Comparison of ENCODE assay signal across 18 cellular contexts in the genomic region with DNA sequence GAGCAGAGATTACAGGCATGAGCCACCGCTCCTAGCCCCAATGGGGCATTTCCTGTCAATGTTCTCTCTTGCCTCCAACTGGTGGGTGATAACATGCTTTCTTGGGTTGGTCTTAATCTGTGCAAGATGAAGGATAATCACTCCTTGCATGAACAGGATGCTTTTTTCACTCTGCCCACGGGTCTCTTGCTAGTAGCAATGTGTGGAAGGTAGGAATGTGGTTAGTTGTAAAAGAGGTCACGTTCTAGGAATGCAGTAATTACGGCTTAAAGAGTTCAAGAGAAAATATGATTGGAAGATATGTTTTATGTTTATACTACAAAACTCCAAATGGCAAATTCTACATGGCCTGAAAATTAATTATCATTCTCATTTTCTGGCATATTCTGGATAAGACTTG. TPM values are rescaled to one million over a fixed set of nuclear protein-coding genes. Genes with fewer than 3 reads are reported as not detected.
DNase-seq lines count a peak whose midpoint lies in the region; ATAC-seq, FAIRE-seq and TF ChIP-seq lines count a peak whose summit lies in the region.
"Had no signal": no experiment of that assay in that cellular context is flagged by ENCODE, and none has a peak within 500 bp of the region (broad histone marks: within the 10 kb centered on the region; RNA-seq: fewer than 3 reads in every experiment).

No MANE protein-coding gene starts in this region.

- H3K27me3 Mint-ChIP-seq in HFFc6 (ENCODE audit: insufficient read depth) (peaks cover 3% of the 10 kb centered on the region), astrocyte (ENCODE audit: low read depth, unreplicated experiment) (no peaks in the 10 kb centered on the region), mesothelial cell of epicardium (ENCODE audit: low read depth) (peaks cover 19% of the 10 kb centered on the region)
- no peaks in the 10 kb centered on the region for H3K27me3 Mint-ChIP-seq in CD4-positive, alpha-beta T cell
- H3K27me3 Mint-ChIP-seq: CD8-positive, alpha-beta memory T cell; IgD-negative memory B cell had no signal

- H4K20me1 ChIP-seq in astrocyte (ENCODE audit: insufficient read depth, low read length) (no peaks in the 10 kb centered on the region), osteoblast (ENCODE audit: insufficient read depth, low read length) (no peaks in the 10 kb centered on the region)

- H3K9ac ChIP-seq in astrocyte (ENCODE audit: low read length) (no peak overlapping the region), kidney (ENCODE audit: low read length in 2 of 2) (no peak overlapping the region)

- FAIRE-seq in astrocyte (lab: Jason Lieb, UNC): no peak
- FAIRE-seq in kidney (lab: Jason Lieb, UNC): no peak
- FAIRE-seq: A204.1 had no signal

- H3K4me1 ChIP-seq in astrocyte (ENCODE audit: insufficient read depth, low read length) (no peaks in the 10 kb centered on the region), osteoblast (ENCODE audit: insufficient read depth, low read length) (peaks cover 26% of the 10 kb centered on the region), kidney (ENCODE audit: control insufficient read depth in 1 of 2, insufficient read depth in 1 of 2, low read depth in 1 of 2, low read length in 2 of 2) (no peaks in the 10 kb centered on the region)

- DNase-seq in EH (ENCODE audit: low read depth) (peak; percentile 53), HFFc6 (peak; percentile 43), astrocyte (ENCODE audit: low read depth) (peak; percentile 4), osteoblast (ENCODE audit: insufficient read length, low spot score, missing footprints) (no peak), kidney (no peak), mesothelial cell of epicardium (ENCODE audit: low spot score in 2 of 2, unreplicated experiment in 2 of 2) (no peak)
- no peak for DNase-seq in CD4-positive, alpha-beta T cell
- DNase-seq: CD8-positive, alpha-beta memory T cell; DMS53; GDM1; HCEC 1CT; KG1 had no signal

- H3K36me3 ChIP-seq in astrocyte (ENCODE audit: insufficient read depth, low read length): no peaks in the 10 kb centered on the region
- no peaks in the 10 kb centered on the region for H3K36me3 ChIP-seq in osteoblast (ENCODE audit: insufficient read depth, low read length)
- H3K36me3 ChIP-seq in kidney (ENCODE audit: control insufficient read depth in 1 of 2, insufficient read depth in 2 of 2, low read length in 2 of 2): no peaks in the 10 kb centered on the region

- CTCF ChIA-PET in CD4-positive, alpha-beta T cell (lab: Charles Lee): no interaction called here

- no peaks in the 10 kb centered on the region for H3K9me3 Mint-ChIP-seq in HFFc6
- H3K9me3 Mint-ChIP-seq in astrocyte (ENCODE audit: unreplicated experiment): peaks cover 2% of the 10 kb centered on the region
- no peaks in the 10 kb centered on the region for H3K9me3 Mint-ChIP-seq in CD4-positive, alpha-beta T cell
- peaks cover 4% of the 10 kb centered on the region for H3K9me3 Mint-ChIP-seq in mesothelial cell of epicardium
- H3K9me3 Mint-ChIP-seq: CD8-positive, alpha-beta memory T cell had no signal

- H3K27ac ChIP-seq in astrocyte (ENCODE audit: low read depth, low read length): no peak overlapping the region
- peak overlapping the region; percentile 77 for H3K27ac ChIP-seq in osteoblast (ENCODE audit: low read depth, low read length)
- H3K27ac ChIP-seq in kidney (ENCODE audit: low read depth in 2 of 2, low read length in 2 of 2): no peak overlapping the region
- H3K27ac ChIP-seq in CD4-positive, alpha-beta T cell (ENCODE audit: low read depth, low read length): no peak overlapping the region

- POLR2A ChIA-PET in CD4-positive, alpha-beta T cell (lab: Charles Lee): no interaction called here

- H2AFZ ChIP-seq in astrocyte (ENCODE audit: low read depth, low read length): no peak overlapping the region
- H2AFZ ChIP-seq in osteoblast (ENCODE audit: low read length): peak overlapping the region; percentile 46

- no peak overlapping the region for H3K4me3 ChIP-seq in astrocyte (ENCODE audit: insufficient read depth, low read depth, low read length)
- H3K4me3 ChIP-seq in osteoblast (ENCODE audit: insufficient read depth, low read length): no peak overlapping the region
- H3K4me3 ChIP-seq in kidney (ENCODE audit: low read length in 2 of 2): no peak overlapping the region

- H3K9me3 ChIP-seq in astrocyte (ENCODE audit: insufficient read depth, low read depth, low read length): no peaks in the 10 kb centered on the region
- H3K9me3 ChIP-seq in osteoblast (ENCODE audit: low read depth, low read length): no peaks in the 10 kb centered on the region
- no peaks in the 10 kb centered on the region for H3K9me3 ChIP-seq in kidney (ENCODE audit: control insufficient read depth in 1 of 2, low read length in 2 of 2)
- H3K9me3 ChIP-seq in CD4-positive, alpha-beta T cell (ENCODE audit: control insufficient read depth, low read length): no peaks in the 10 kb centered on the region

- no peaks in the 10 kb centered on the region for H3K79me2 ChIP-seq in astrocyte (ENCODE audit: insufficient read depth, low read length)
- no peaks in the 10 kb centered on the region for H3K79me2 ChIP-seq in osteoblast (ENCODE audit: insufficient read depth, low read length)

- intact Hi-C loops in kidney (cut with DNase I): no loop called here
- intact Hi-C loops in CD4-positive, alpha-beta T cell (cut with DNase I, micrococcal nuclease): loop anchor here in 1 of 2 experiments (5.0 kb wide), 1 partner anchor 39 kb away; no protein-coding TSS in a partner anchor

- H3K4me1 Mint-ChIP-seq in HFFc6 (ENCODE audit: low read depth): peaks cover 45% of the 10 kb centered on the region
- peaks cover 31% of the 10 kb centered on the region for H3K4me1 Mint-ChIP-seq in astrocyte (ENCODE audit: low read depth, unreplicated experiment)
- no peaks in the 10 kb centered on the region for H3K4me1 Mint-ChIP-seq in CD4-positive, alpha-beta T cell (ENCODE audit: low read depth)
- H3K4me1 Mint-ChIP-seq in mesothelial cell of epicardium: peaks cover 3% of the 10 kb centered on the region
- H3K4me1 Mint-ChIP-seq: CD8-positive, alpha-beta memory T cell had no signal

- H3K4me3 Mint-ChIP-seq in HFFc6: 0 out of 2 replicates have a peak overlapping the region, but pooled peaks have one; percentile 1
- H3K4me3 Mint-ChIP-seq in astrocyte (ENCODE audit: unreplicated experiment): no peak overlapping the region
- no peak overlapping the region for H3K4me3 Mint-ChIP-seq in CD4-positive, alpha-beta T cell
- no peak overlapping the region for H3K4me3 Mint-ChIP-seq in mesothelial cell of epicardium
- H3K4me3 Mint-ChIP-seq: CD14-positive monocyte; CD8-positive, alpha-beta memory T cell; IgD-negative memory B cell had no signal

- TF ChIP-seq CTCF in HFFc6 (IDR thresholded peaks at IDR 0.05) (no peak), astrocyte (IDR thresholded peaks at IDR 0.05; ENCODE audit: insufficient read depth, low read depth, low read length) (no peak), osteoblast (IDR thresholded peaks at IDR 0.05; ENCODE audit: extremely low read depth, low read depth, low read length) (no peak), kidney (IDR thresholded peaks at IDR 0.05; ENCODE audit: borderline replicate concordance, extremely low read depth, insufficient read depth) (no peak), mesothelial cell of epicardium (IDR thresholded peaks at IDR 0.05; ENCODE audit: unreplicated experiment) (no peak)
- TF ChIP-seq CTCF in CD4-positive, alpha-beta T cell (IDR thresholded peaks at IDR 0.05): no peak

- H3K27ac Mint-ChIP-seq in HFFc6: peak overlapping the region; percentile 79
- H3K27ac Mint-ChIP-seq in astrocyte (ENCODE audit: unreplicated experiment): no peak overlapping the region
- no peak overlapping the region for H3K27ac Mint-ChIP-seq in CD4-positive, alpha-beta T cell
- H3K27ac Mint-ChIP-seq in mesothelial cell of epicardium: no peak overlapping the region
- H3K27ac Mint-ChIP-seq: CD14-positive monocyte, IgD-negative memory B cell had no signal

- H3K36me3 Mint-ChIP-seq in HFFc6 (ENCODE audit: low read depth) (no peaks in the 10 kb centered on the region), astrocyte (ENCODE audit: low read depth, unreplicated experiment) (no peaks in the 10 kb centered on the region), mesothelial cell of epicardium (no peaks in the 10 kb centered on the region)
- H3K36me3 Mint-ChIP-seq in CD4-positive, alpha-beta T cell (ENCODE audit: low read depth): no peaks in the 10 kb centered on the region
- H3K36me3 Mint-ChIP-seq: CD14-positive monocyte, IgD-negative memory B cell had no signal

- H3K27me3 ChIP-seq in astrocyte (ENCODE audit: insufficient read depth, low read length) (no peaks in the 10 kb centered on the region), osteoblast (ENCODE audit: insufficient read depth, low read length) (no peaks in the 10 kb centered on the region)
- H3K27me3 ChIP-seq in CD4-positive, alpha-beta T cell (ENCODE audit: control insufficient read depth, insufficient read depth, low read length): no peaks in the 10 kb centered on the region

- no peak for ATAC-seq in CD4-positive, alpha-beta T cell (ENCODE audit: poor library complexity)

- H3K4me2 ChIP-seq in astrocyte (ENCODE audit: low read length): no peak overlapping the region
- H3K4me2 ChIP-seq in osteoblast (ENCODE audit: insufficient read depth, low read length): no peak overlapping the region

RNA-seq across cellular contexts. Expression of gene RNASE10, which starts 10.5 kb away (rescaled TPM):
- under 1 TPM in 2 of 6 experiments, not detected in 4; 0.14 to 0.17 TPM for total RNA-seq in HFFc6 (2021; fragmentation: NEBNext Ultra II Directional; extraction: Animal tissue kit (Norgen Biotek cat#: 25700))
- total RNA-seq in astrocyte: 0.34 and 0.43 TPM in 2 replicates
- total RNA-seq in osteoblast: not detected in 2 replicates
- 0.57 TPM for total RNA-seq in kidney
- polyA plus RNA-seq in kidney (ENCODE audit: insufficient read depth, low read depth, low replicate concordance): 0.69 TPM
- not detected for total RNA-seq in CD4-positive, alpha-beta T cell
- 0.70 to 1.1 TPM (median 1.1 TPM) in 3 replicates for total RNA-seq in mesothelial cell of epicardium
- total RNA-seq: H4, HT-29 had no signal
- polyA plus RNA-seq: BJ; CD14-positive monocyte; CD8-positive, alpha-beta memory T cell had no signal

RNA-seq across cellular contexts. Expression of gene RNASE9, which starts 45.0 kb away (rescaled TPM):
- total RNA-seq in HFFc6 (2021; fragmentation: NEBNext Ultra II Directional; extraction: Animal tissue kit (Norgen Biotek cat#: 25700)): not detected
- total RNA-seq in astrocyte: not detected in 2 replicates
- not detected in 2 replicates for total RNA-seq in osteoblast
- total RNA-seq in kidney: not detected
- not detected for polyA plus RNA-seq in kidney (ENCODE audit: insufficient read depth, low read depth, low replicate concordance)
- total RNA-seq in CD4-positive, alpha-beta T cell: not detected
- total RNA-seq in mesothelial cell of epicardium: not detected in 3 replicates
- total RNA-seq: CD8-positive, alpha-beta memory T cell; H4; HT-29 had no signal
- polyA plus RNA-seq: BJ; CD14-positive monocyte; CD8-positive, alpha-beta memory T cell; IgD-negative memory B cell had no signal

RNA-seq across cellular contexts. Expression of gene PNP, which starts 46.6 kb away (rescaled TPM):
- 10 to 100 TPM; 19.8 to 32.3 (median 25.7) TPM for total RNA-seq in HFFc6 (2021; fragmentation: NEBNext Ultra II Directional; extraction: Animal tissue kit (Norgen Biotek cat#: 25700))
- total RNA-seq in astrocyte (45.5 and 56.8 TPM in 2 replicates), osteoblast (27.7 and 29.7 TPM in 2 replicates), kidney (80.7 TPM), mesothelial cell of epicardium (10.3 to 11.3 TPM (median 10.4 TPM) in 3 replicates)
- polyA plus RNA-seq in kidney (ENCODE audit: insufficient read depth, low read depth, low replicate concordance): 183 TPM
- total RNA-seq in CD4-positive, alpha-beta T cell: 10 to 100 TPM; 73.6 to 77.2 TPM

RNA-seq across cellular contexts. Expression of gene PIP4P1, which starts 54.6 kb away (rescaled TPM):
- total RNA-seq in HFFc6 (2021; fragmentation: NEBNext Ultra II Directional; extraction: Animal tissue kit (Norgen Biotek cat#: 25700)): 10 to 100 TPM; 17.0 to 20.3 (median 19.2) TPM
- 19.5 and 19.8 TPM in 2 replicates for total RNA-seq in astrocyte
- total RNA-seq in osteoblast: 41.0 and 46.3 TPM in 2 replicates
- total RNA-seq in kidney: 35.7 TPM
- polyA plus RNA-seq in kidney (ENCODE audit: insufficient read depth, low read depth, low replicate concordance): 33.3 TPM
- total RNA-seq in CD4-positive, alpha-beta T cell: 100 to 1,000 TPM in 1 of 2 experiments, 10 to 100 TPM in 1; 83.9 to 107 TPM
- total RNA-seq in mesothelial cell of epicardium: 32.3 to 37.5 TPM (median 33.7 TPM) in 3 replicates

Comparison
In these comparisons a context has a peak if more than half of its experiments do, and no peak if none do; other contexts are left out.
1. DNase-seq: peak in EH (single experiment), HFFc6 (single experiment) and astrocyte (single experiment); none in osteoblast (single experiment), kidney (single experiment), CD4-positive, alpha-beta T cell (0 of 10) and mesothelial cell of epicardium (0 of 2).